2 cellular contexts compared by ENCODE assay signal in the genomic region with DNA sequence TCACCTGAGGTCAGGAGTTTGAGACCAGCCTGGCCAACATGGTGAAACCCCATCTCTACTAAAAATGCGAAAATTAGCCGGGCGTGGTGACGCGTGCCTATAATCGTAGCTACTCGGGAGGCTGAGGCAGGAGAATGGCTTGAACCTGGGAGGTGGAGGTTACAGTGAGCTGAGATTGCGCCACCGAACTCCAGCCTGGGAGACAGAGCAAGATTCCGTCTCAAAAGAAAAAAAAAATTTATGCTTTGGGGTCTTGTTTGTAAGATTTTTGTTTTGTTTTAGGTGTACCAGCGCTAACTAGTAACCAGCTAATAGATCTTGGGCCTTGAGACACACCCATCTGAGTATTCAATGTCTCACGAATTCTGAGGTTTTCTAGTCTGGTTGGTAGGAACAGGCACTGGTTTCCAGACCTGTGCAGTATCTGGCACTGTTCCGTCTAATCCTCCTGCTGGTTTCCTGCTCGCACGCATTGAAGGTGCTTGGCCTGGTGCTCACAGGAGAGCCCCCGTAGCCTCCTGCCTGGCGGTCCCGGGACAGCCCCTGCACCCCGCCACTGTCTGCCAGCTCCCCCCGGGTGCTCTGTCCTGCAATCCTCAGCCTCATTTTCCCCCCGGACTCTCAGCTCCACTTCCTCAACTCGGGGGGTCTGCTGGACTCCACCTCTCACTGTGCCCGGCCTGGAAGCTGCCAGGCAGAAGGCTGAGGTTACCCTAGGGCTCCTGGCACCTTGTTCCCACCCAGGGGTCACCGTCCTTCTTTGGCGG.
TF ChIP-seq lines count a peak whose summit lies in the region.

No MANE protein-coding gene starts in this region.

TF ChIP-seq in HEK293, 187 proteins besides CTCF, POLR2A, EP300 and RAD21:
- TF ChIP-seq ZNF843 (tag by site-specific recombination; IDR thresholded peaks at IDR 0.05): no peak
- no peak for TF ChIP-seq ZNF350 (tag by site-specific recombination; IDR thresholded peaks at IDR 0.05)
- no peak for TF ChIP-seq ZNF157 (tag by site-specific recombination; IDR thresholded peaks at IDR 0.05)
- TF ChIP-seq ZNF677 (tag by site-specific recombination; IDR thresholded peaks at IDR 0.05): no peak
- no peak for TF ChIP-seq EGR2 (tag by site-specific recombination; IDR thresholded peaks at IDR 0.05; ENCODE audit: low read depth)
- TF ChIP-seq ZNF600 (tag by site-specific recombination; IDR thresholded peaks at IDR 0.05): 0 out of 2 replicates have a peak, but pooled peaks have one; percentile 9
- TF ChIP-seq, protein P1, sequence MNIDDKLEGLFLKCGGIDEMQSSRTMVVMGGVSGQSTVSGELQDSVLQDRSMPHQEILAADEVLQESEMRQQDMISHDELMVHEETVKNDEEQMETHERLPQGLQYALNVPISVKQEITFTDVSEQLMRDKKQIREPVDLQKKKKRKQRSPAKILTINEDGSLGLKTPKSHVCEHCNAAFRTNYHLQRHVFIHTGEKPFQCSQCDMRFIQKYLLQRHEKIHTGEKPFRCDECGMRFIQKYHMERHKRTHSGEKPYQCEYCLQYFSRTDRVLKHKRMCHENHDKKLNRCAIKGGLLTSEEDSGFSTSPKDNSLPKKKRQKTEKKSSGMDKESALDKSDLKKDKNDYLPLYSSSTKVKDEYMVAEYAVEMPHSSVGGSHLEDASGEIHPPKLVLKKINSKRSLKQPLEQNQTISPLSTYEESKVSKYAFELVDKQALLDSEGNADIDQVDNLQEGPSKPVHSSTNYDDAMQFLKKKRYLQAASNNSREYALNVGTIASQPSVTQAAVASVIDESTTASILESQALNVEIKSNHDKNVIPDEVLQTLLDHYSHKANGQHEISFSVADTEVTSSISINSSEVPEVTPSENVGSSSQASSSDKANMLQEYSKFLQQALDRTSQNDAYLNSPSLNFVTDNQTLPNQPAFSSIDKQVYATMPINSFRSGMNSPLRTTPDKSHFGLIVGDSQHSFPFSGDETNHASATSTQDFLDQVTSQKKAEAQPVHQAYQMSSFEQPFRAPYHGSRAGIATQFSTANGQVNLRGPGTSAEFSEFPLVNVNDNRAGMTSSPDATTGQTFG (tag by site-specific recombination; IDR thresholded peaks at IDR 0.05; ENCODE audit: borderline replicate concordance): no peak
- TF ChIP-seq, protein P2, sequence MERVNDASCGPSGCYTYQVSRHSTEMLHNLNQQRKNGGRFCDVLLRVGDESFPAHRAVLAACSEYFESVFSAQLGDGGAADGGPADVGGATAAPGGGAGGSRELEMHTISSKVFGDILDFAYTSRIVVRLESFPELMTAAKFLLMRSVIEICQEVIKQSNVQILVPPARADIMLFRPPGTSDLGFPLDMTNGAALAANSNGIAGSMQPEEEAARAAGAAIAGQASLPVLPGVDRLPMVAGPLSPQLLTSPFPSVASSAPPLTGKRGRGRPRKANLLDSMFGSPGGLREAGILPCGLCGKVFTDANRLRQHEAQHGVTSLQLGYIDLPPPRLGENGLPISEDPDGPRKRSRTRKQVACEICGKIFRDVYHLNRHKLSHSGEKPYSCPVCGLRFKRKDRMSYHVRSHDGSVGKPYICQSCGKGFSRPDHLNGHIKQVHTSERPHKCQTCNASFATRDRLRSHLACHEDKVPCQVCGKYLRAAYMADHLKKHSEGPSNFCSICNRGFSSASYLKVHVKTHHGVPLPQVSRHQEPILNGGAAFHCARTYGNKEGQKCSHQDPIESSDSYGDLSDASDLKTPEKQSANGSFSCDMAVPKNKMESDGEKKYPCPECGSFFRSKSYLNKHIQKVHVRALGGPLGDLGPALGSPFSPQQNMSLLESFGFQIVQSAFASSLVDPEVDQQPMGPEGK (tag by site-specific recombination; IDR thresholded peaks at IDR 0.05): 0 out of 2 replicates have a peak, but pooled peaks have one; percentile 21
- no peak for TF ChIP-seq GLIS1 (tag by site-specific recombination; IDR thresholded peaks at IDR 0.05)
- TF ChIP-seq ZNF776 (tag by site-specific recombination; IDR thresholded peaks at IDR 0.05; ENCODE audit: borderline replicate concordance): no peak
- no peak for TF ChIP-seq ZNF175 (tag by site-specific recombination; IDR thresholded peaks at IDR 0.05)
- TF ChIP-seq ZNF548 (tag by site-specific recombination; IDR thresholded peaks at IDR 0.05): no peak
- TF ChIP-seq MZF1 (tag by site-specific recombination; IDR thresholded peaks at IDR 0.05; ENCODE audit: borderline replicate concordance): no peak
- no peak for TF ChIP-seq GLIS2 (tag by site-specific recombination; IDR thresholded peaks at IDR 0.05)
- TF ChIP-seq ZNF366 (tag by site-specific recombination; conservative IDR thresholded peaks at IDR 0.05): no peak
- no peak for TF ChIP-seq ZNF629 (tag by site-specific recombination; IDR thresholded peaks at IDR 0.05)

TF ChIP-seq in GM12878, 131 proteins besides CTCF, POLR2A, EP300 and RAD21:
- TF ChIP-seq POLR2AphosphoS5 (IDR thresholded peaks at IDR 0.05; ENCODE audit: low read length) (no peak; the same call in none of the 2 replicates), POU2F2 (IDR thresholded peaks at IDR 0.05; ENCODE audit: borderline replicate concordance, low read depth, low read length) (peak; percentile 6; the same call in 1 of the 3 replicates), RFX5 (IDR thresholded peaks at IDR 0.05; ENCODE audit: low read depth, low read length) (no peak), RBBP5 (conservative IDR thresholded peaks at IDR 0.05) (no peak), PAX5 (IDR thresholded peaks at IDR 0.05; ENCODE audit: borderline replicate concordance, low read depth, low read length) (no peak)
- TF ChIP-seq, protein P3, sequence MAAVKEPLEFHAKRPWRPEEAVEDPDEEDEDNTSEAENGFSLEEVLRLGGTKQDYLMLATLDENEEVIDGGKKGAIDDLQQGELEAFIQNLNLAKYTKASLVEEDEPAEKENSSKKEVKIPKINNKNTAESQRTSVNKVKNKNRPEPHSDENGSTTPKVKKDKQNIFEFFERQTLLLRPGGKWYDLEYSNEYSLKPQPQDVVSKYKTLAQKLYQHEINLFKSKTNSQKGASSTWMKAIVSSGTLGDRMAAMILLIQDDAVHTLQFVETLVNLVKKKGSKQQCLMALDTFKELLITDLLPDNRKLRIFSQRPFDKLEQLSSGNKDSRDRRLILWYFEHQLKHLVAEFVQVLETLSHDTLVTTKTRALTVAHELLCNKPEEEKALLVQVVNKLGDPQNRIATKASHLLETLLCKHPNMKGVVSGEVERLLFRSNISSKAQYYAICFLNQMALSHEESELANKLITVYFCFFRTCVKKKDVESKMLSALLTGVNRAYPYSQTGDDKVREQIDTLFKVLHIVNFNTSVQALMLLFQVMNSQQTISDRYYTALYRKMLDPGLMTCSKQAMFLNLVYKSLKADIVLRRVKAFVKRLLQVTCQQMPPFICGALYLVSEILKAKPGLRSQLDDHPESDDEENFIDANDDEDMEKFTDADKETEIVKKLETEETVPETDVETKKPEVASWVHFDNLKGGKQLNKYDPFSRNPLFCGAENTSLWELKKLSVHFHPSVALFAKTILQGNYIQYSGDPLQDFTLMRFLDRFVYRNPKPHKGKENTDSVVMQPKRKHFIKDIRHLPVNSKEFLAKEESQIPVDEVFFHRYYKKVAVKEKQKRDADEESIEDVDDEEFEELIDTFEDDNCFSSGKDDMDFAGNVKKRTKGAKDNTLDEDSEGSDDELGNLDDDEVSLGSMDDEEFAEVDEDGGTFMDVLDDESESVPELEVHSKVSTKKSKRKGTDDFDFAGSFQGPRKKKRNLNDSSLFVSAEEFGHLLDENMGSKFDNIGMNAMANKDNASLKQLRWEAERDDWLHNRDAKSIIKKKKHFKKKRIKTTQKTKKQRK (IDR thresholded peaks at IDR 0.05; ENCODE audit: low read depth, low read length): no peak
- TF ChIP-seq, protein P4, sequence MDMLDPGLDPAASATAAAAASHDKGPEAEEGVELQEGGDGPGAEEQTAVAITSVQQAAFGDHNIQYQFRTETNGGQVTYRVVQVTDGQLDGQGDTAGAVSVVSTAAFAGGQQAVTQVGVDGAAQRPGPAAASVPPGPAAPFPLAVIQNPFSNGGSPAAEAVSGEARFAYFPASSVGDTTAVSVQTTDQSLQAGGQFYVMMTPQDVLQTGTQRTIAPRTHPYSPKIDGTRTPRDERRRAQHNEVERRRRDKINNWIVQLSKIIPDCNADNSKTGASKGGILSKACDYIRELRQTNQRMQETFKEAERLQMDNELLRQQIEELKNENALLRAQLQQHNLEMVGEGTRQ (IDR thresholded peaks at IDR 0.05; ENCODE audit: borderline replicate concordance, low read depth, low read length): no peak
